Comparison of ENCODE assay signal across 13 cellular contexts in the genomic region with DNA sequence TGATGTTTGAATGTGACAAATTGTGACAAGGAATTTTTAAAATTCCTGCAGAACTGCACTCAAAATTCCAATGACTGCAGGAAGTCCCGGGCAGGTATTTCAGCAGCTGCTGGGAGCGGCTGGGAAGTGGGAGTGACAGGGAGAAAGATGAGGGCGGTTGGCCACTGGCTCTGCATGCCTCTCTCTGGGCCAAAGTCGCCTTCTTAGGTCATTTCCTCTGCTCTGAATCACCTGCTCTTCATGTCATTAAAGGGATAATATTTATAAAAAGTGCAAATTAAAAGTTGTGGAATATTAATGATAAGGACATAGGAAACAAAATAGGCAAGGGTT. TPM values are rescaled to one million over a fixed set of nuclear protein-coding genes. Genes with fewer than 3 reads are reported as not detected.
A peak's percentile ranks its signal among the peaks of the same experiment; 100 is the strongest.
DNase-seq lines count a peak whose midpoint lies in the region; ATAC-seq and TF ChIP-seq lines count a peak whose summit lies in the region.
"Had no signal": no experiment of that assay in that cellular context is flagged by ENCODE, and none has a peak within 500 bp of the region (broad histone marks: within the 10 kb centered on the region; RNA-seq: fewer than 3 reads in every experiment).

No MANE protein-coding gene starts in this region.

- intact Hi-C loops in natural killer cell (cut with micrococcal nuclease) = loop anchor here (10.0 kb wide), 1 partner anchor 108 kb away; no protein-coding TSS in a partner anchor

- H3K36me3 ChIP-seq in duodenal mucosa (ENCODE audit: control insufficient read depth in 1 of 2, insufficient read depth in 2 of 2, low read length in 2 of 2) = no peaks in the 10 kb centered on the region
- peaks cover 0 to 5% of the 10 kb centered on the region in 2 experiments for H3K36me3 ChIP-seq in mesenchymal stem cell (ENCODE audit: control insufficient read depth in 1 of 2, insufficient read depth in 2 of 2, low read depth in 1 of 2, low read length in 2 of 2)

- H3K14ac ChIP-seq in mesenchymal stem cell (ENCODE audit: low read length in 2 of 2) = no peak overlapping the region

- no peaks in the 10 kb centered on the region for H3K79me1 ChIP-seq in mesenchymal stem cell (replicated peaks; ENCODE audit: low read length, poor library complexity, severe bottlenecking)

- no peak overlapping the region for H3K18ac ChIP-seq in mesenchymal stem cell (ENCODE audit: low read depth in 1 of 2, low read length in 2 of 2)

- H3K9me3 ChIP-seq in duodenal mucosa (ENCODE audit: control insufficient read depth in 1 of 2, low read length in 2 of 2) (no peaks in the 10 kb centered on the region), mesenchymal stem cell (ENCODE audit: control insufficient read depth, low read length) (no peaks in the 10 kb centered on the region)
- H3K9me3 ChIP-seq: tibial nerve had no signal

- H3K9me3 Mint-ChIP-seq in natural killer cell (no peaks in the 10 kb centered on the region), glutamatergic neuron (ENCODE audit: unreplicated experiment) (peaks cover 4% of the 10 kb centered on the region)
- H3K9me3 Mint-ChIP-seq in natural killer cell treated with Interleukin-12 subunit alpha and Interleukin-12 subunit beta and Interleukin-15 and Interleukin-18, amount 100 ng/mL, for 72 hours = no peaks in the 10 kb centered on the region
- H3K9me3 Mint-ChIP-seq: activated B cell treated with CpG ODN at 0.5 μM for 24 hours had no signal

- no peak overlapping the region for H4K8ac ChIP-seq in mesenchymal stem cell (ENCODE audit: low read length)

- peak overlapping the region; percentile 75 to 84 for H3K27ac Mint-ChIP-seq in natural killer cell
- H3K27ac Mint-ChIP-seq in natural killer cell treated with Interleukin-12 subunit alpha and Interleukin-12 subunit beta and Interleukin-15 and Interleukin-18, amount 100 ng/mL, for 72 hours = no peak overlapping the region
- no peak overlapping the region for H3K27ac Mint-ChIP-seq in glutamatergic neuron (ENCODE audit: unreplicated experiment)

- H4K91ac ChIP-seq in mesenchymal stem cell (ENCODE audit: low read length) = no peak overlapping the region

- DNase-seq in natural killer cell (no peak), mesenchymal stem cell (no peak), NCI-H1048 (lab: John Stamatoyannopoulos, UW) (no peak), glutamatergic neuron (no peak)
- DNase-seq in natural killer cell treated with Interleukin-12 subunit alpha and Interleukin-12 subunit beta and Interleukin-15 and Interleukin-18, amount 100 ng/mL, for 72 hours (ENCODE audit: low spot score) = no peak
- DNase-seq in activated effector memory CD4-positive, alpha-beta T cell treated with anti-CD3 and anti-CD28 coated beads, Interleukin-2, amount 50 U/mL, for 16 hours = no peak
- no peak for DNase-seq in activated CD4-positive, alpha-beta T cell treated with anti-CD3 and anti-CD28 coated beads for 4 hours
- DNase-seq: activated B cell treated with CpG ODN at 0.5 μM for 24 hours, GF-D8, NCI-H1092, NCI-H446 treated with DMSO at 0.1 percent for 48 hours had no signal

- H3K27me3 Mint-ChIP-seq in natural killer cell (ENCODE audit: low read depth in 2 of 2) (peaks cover 0 to 12% of the 10 kb centered on the region in 2 donors), glutamatergic neuron (ENCODE audit: unreplicated experiment) (peaks cover 7% of the 10 kb centered on the region)
- peaks cover 6 to 8% of the 10 kb centered on the region in 2 donors for H3K27me3 Mint-ChIP-seq in natural killer cell treated with Interleukin-12 subunit alpha and Interleukin-12 subunit beta and Interleukin-15 and Interleukin-18, amount 100 ng/mL, for 72 hours
- H3K27me3 Mint-ChIP-seq: activated B cell treated with CpG ODN at 0.5 μM for 24 hours had no signal

- H3K4ac ChIP-seq in mesenchymal stem cell (ENCODE audit: low read depth in 1 of 2, low read length in 2 of 2) = no peak overlapping the region

- TF ChIP-seq CTCF in natural killer cell (IDR thresholded peaks at IDR 0.05) (no peak), glutamatergic neuron (IDR thresholded peaks at IDR 0.05; ENCODE audit: partially characterized antibody, unreplicated experiment) (no peak)

- H3K27me3 ChIP-seq in duodenal mucosa (ENCODE audit: control insufficient read depth in 1 of 2, insufficient read depth in 2 of 2, low read length in 2 of 2) = no peaks in the 10 kb centered on the region
- no peaks in the 10 kb centered on the region for H3K27me3 ChIP-seq in mesenchymal stem cell (ENCODE audit: control insufficient read depth in 1 of 2, insufficient read depth in 1 of 2, low read length in 2 of 2)
- H3K27me3 ChIP-seq: tibial nerve had no signal

- no peak for ATAC-seq in natural killer cell
- no peak for ATAC-seq in natural killer cell treated with Interleukin-12 subunit alpha and Interleukin-12 subunit beta and Interleukin-15 and Interleukin-18, amount 100 ng/mL, for 72 hours

- H2BK15ac ChIP-seq in mesenchymal stem cell (ENCODE audit: low read depth, poor library complexity, severe bottlenecking) = no peak overlapping the region

- H3K4me3 Mint-ChIP-seq in natural killer cell (no peak overlapping the region), glutamatergic neuron (ENCODE audit: unreplicated experiment) (no peak overlapping the region)
- H3K4me3 Mint-ChIP-seq in natural killer cell treated with Interleukin-12 subunit alpha and Interleukin-12 subunit beta and Interleukin-15 and Interleukin-18, amount 100 ng/mL, for 72 hours = no peak overlapping the region

- H3K4me2 ChIP-seq in mesenchymal stem cell (ENCODE audit: low read length, poor library complexity, severe bottlenecking) = peak overlapping the region; percentile 39

- no peak overlapping the region for H2BK12ac ChIP-seq in mesenchymal stem cell (ENCODE audit: low read length in 2 of 2)

- WGBS in mesenchymal stem cell = 34% methylated on average over 3 of the region's 4 CpGs

- H3K4me1 ChIP-seq in duodenal mucosa (ENCODE audit: control insufficient read depth in 1 of 2, insufficient read depth in 2 of 2, low read length in 2 of 2) = peaks cover 7 to 15% of the 10 kb centered on the region in 2 donors
- H3K4me1 ChIP-seq in mesenchymal stem cell (ENCODE audit: control insufficient read depth, insufficient read depth, low read depth, low read length) = peaks cover 7% of the 10 kb centered on the region

- H2BK5ac ChIP-seq in mesenchymal stem cell (ENCODE audit: low read depth, low read length, poor library complexity, severe bottlenecking) = no peak overlapping the region

- H3K9ac ChIP-seq in duodenal mucosa (ENCODE audit: low read depth in 1 of 2, low read length in 2 of 2) = peak overlapping the region in 1 of 2 donors; percentile 26
- no peak overlapping the region for H3K9ac ChIP-seq in mesenchymal stem cell (ENCODE audit: low read length)

- no peak overlapping the region for H3K27ac ChIP-seq in duodenal mucosa (ENCODE audit: low read depth, low read length)
- H3K27ac ChIP-seq in mesenchymal stem cell (ENCODE audit: low read length, poor library complexity, severe bottlenecking) = no peak overlapping the region

- peaks cover 39 to 40% of the 10 kb centered on the region in 2 donors for H3K4me1 Mint-ChIP-seq in natural killer cell
- peaks cover 28 to 29% of the 10 kb centered on the region in 2 donors for H3K4me1 Mint-ChIP-seq in natural killer cell treated with Interleukin-12 subunit alpha and Interleukin-12 subunit beta and Interleukin-15 and Interleukin-18, amount 100 ng/mL, for 72 hours (ENCODE audit: low read depth in 2 of 2)
- peaks cover 52% of the 10 kb centered on the region for H3K4me1 Mint-ChIP-seq in glutamatergic neuron (ENCODE audit: low read depth, unreplicated experiment)

- H3K4me3 ChIP-seq in duodenal mucosa (ENCODE audit: low read depth in 1 of 2, low read length in 2 of 2) (peak overlapping the region; percentile 32 to 68), mesenchymal stem cell (ENCODE audit: insufficient read depth in 1 of 2, low read depth in 1 of 2, low read length in 2 of 2) (no peak overlapping the region)

- H2AFZ ChIP-seq in mesenchymal stem cell (ENCODE audit: low read depth, low read length) = no peak overlapping the region

- no peak overlapping the region for H3K23ac ChIP-seq in mesenchymal stem cell (ENCODE audit: low read length in 2 of 2)

- H2BK120ac ChIP-seq in mesenchymal stem cell (ENCODE audit: low read depth, low read length) = no peak overlapping the region

- no peaks in the 10 kb centered on the region for H3K36me3 Mint-ChIP-seq in natural killer cell
- no peaks in the 10 kb centered on the region for H3K36me3 Mint-ChIP-seq in natural killer cell treated with Interleukin-12 subunit alpha and Interleukin-12 subunit beta and Interleukin-15 and Interleukin-18, amount 100 ng/mL, for 72 hours
- no peaks in the 10 kb centered on the region for H3K36me3 Mint-ChIP-seq in glutamatergic neuron (ENCODE audit: unreplicated experiment)

- H2AK5ac ChIP-seq in mesenchymal stem cell (ENCODE audit: low read length, severe bottlenecking) = no peak overlapping the region

RNA-seq across cellular contexts. Expression of a gene that starts 43.9 kb away (rescaled TPM):
- total RNA-seq in natural killer cell = 1 to 10 TPM in 2 of 3 donors, under 1 TPM in 1; 0.68 to 5.6 (median 1.1) TPM
- total RNA-seq in natural killer cell treated with Interleukin-12 subunit alpha and Interleukin-12 subunit beta and Interleukin-15 and Interleukin-18, amount 100 ng/mL, for 72 hours = under 1 TPM; 0.21 to 0.73 TPM
- polyA plus RNA-seq in mesenchymal stem cell (2013, experiment 1 of 2) = 0.43 TPM
- 0.37 TPM for polyA plus RNA-seq in mesenchymal stem cell (2013, experiment 2 of 2)
- 9.5 TPM for total RNA-seq in glutamatergic neuron (ENCODE audit: unreplicated experiment)

Comparison
In these comparisons a context has a peak if more than half of its experiments do, and no peak if none do; other contexts are left out.
1. H3K27ac Mint-ChIP-seq: peak in natural killer cell (2 of 2); none in natural killer cell treated with Interleukin-12 subunit alpha and Interleukin-12 subunit beta and Interleukin-15 and Interleukin-18, amount 100 ng/mL, for 72 hours (0 of 2) and glutamatergic neuron (single experiment).
2. H3K4me3 ChIP-seq: peak in duodenal mucosa (2 of 2); none in mesenchymal stem cell (0 of 2).